In genomic region chr2:224885295-224885694, GRCh38 we compare ENCODE assay signal across 26 cellular contexts.
DNase-seq lines count a peak whose midpoint lies in the region; ATAC-seq and TF ChIP-seq lines count a peak whose summit lies in the region.
"Had no signal": no experiment of that assay in that cellular context is flagged by ENCODE, and none has a peak within 500 bp of the region (broad histone marks: within the 10 kb centered on the region; RNA-seq: fewer than 3 reads in every experiment).

No MANE protein-coding gene starts in this region.

- in situ Hi-C loops in astrocyte of the spinal cord (cut with HindIII; ENCODE audit: low sequenced_read_pairs) = no loop called here

- peaks cover 78% of the 10 kb centered on the region for H3K4me1 Mint-ChIP-seq in activated T-cell treated with anti-CD3 and anti-CD28 coated beads, Interleukin-2, amount 50 U/mL, for 72 hours (ENCODE audit: low read depth)
- H3K4me1 Mint-ChIP-seq: neural crest cell had no signal

- H3K9ac ChIP-seq in smooth muscle cell (ENCODE audit: low read depth) = no peak overlapping the region

- intact Hi-C loops in lower leg skin (cut with DNase I; ENCODE audit: low total_unique reads) = no loop called here

- DNase-seq in activated T-cell treated with anti-CD3 and anti-CD28 coated beads, Interleukin-2, amount 50 U/mL, for 72 hours = no peak
- no peak for DNase-seq in activated T-cell treated with anti-CD3 and anti-CD28 coated beads, Interleukin-2, amount 50 U/mL, for 1 hour
- DNase-seq in NB4 (ENCODE audit: low read depth) (no peak), astrocyte of the spinal cord (ENCODE audit: low read depth, low spot score) (peak; percentile 34), smooth muscle cell (lab: John Stamatoyannopoulos, UW; ENCODE audit: unreplicated experiment) (no peak), KG1 (lab: John Stamatoyannopoulos, UW) (no peak), lower leg skin (ENCODE audit: low spot score in 2 of 2) (no peak), SJCRH30 (no peak)
- DNase-seq: activated CD4-positive, alpha-beta T cell treated with anti-CD3 and anti-CD28 coated beads, Interleukin-2, amount 50 U/mL, for 48 hours; adrenal gland; caudate nucleus; CD4-positive, alpha-beta T cell; DND-41; effector memory CD4-positive, alpha-beta T cell; KBM-7; NCI-H2029 treated with DMSO at 0.1 percent for 48 hours; NCI-H446 treated with DMSO at 0.1 percent for 48 hours; small intestine; stimulated activated CD4-positive, alpha-beta T cell treated with anti-CD3 and anti-CD28 coated beads, Interleukin-4, amount 100 ng/mL, for 24 hours; substantia nigra; SW 1271; uterus had no signal

- H2AFZ ChIP-seq in smooth muscle cell (ENCODE audit: low read depth) = no peak overlapping the region

- H3K36me3 ChIP-seq in smooth muscle cell (ENCODE audit: low read depth) = no peaks in the 10 kb centered on the region
- no peaks in the 10 kb centered on the region; the same call in 1 of the 2 replicates for H3K36me3 ChIP-seq in SJCRH30
- H3K36me3 ChIP-seq: adrenal gland, esophagus muscularis mucosa, gastroesophageal sphincter, uterus had no signal

- H3K9me3 ChIP-seq in smooth muscle cell (replicated peaks; ENCODE audit: low read depth) (no peaks in the 10 kb centered on the region), SJCRH30 (replicated peaks) (no peaks in the 10 kb centered on the region)
- H3K9me3 ChIP-seq: adrenal gland, esophagus muscularis mucosa, gastroesophageal sphincter, uterus had no signal

- H3K4me2 ChIP-seq in smooth muscle cell = peak overlapping the region; percentile 76

- no peaks in the 10 kb centered on the region for H4K20me1 ChIP-seq in smooth muscle cell (ENCODE audit: low read depth)

- H3K9me3 Mint-ChIP-seq in activated T-cell treated with anti-CD3 and anti-CD28 coated beads, Interleukin-2, amount 50 U/mL, for 72 hours = no peaks in the 10 kb centered on the region
- H3K9me3 Mint-ChIP-seq: CD4-positive, alpha-beta T cell had no signal

- H3K27me3 Mint-ChIP-seq in activated T-cell treated with anti-CD3 and anti-CD28 coated beads, Interleukin-2, amount 50 U/mL, for 72 hours (ENCODE audit: low read depth) = no peaks in the 10 kb centered on the region
- H3K27me3 Mint-ChIP-seq: CD4-positive, alpha-beta T cell had no signal

- ATAC-seq in activated T-cell treated with anti-CD3 and anti-CD28 coated beads, Interleukin-2, amount 50 U/mL, for 72 hours (replicated peaks in 1 of 2) = no peak
- ATAC-seq: gastroesophageal sphincter had no signal

- H3K27me3 ChIP-seq in smooth muscle cell (ENCODE audit: low read depth) (no peaks in the 10 kb centered on the region), SJCRH30 (no peaks in the 10 kb centered on the region)
- H3K27me3 ChIP-seq: adrenal gland, esophagus muscularis mucosa, gastroesophageal sphincter, uterus had no signal

- H3K4me3 Mint-ChIP-seq in activated T-cell treated with anti-CD3 and anti-CD28 coated beads, Interleukin-2, amount 50 U/mL, for 72 hours = peak overlapping the region in 1 of 2 donors; percentile 23
- H3K4me3 Mint-ChIP-seq: CD4-positive, alpha-beta T cell; mesothelial cell of epicardium; neural crest cell had no signal

- H3K4me1 ChIP-seq in smooth muscle cell (ENCODE audit: low read depth) (peaks cover 6% of the 10 kb centered on the region), SJCRH30 (no peaks in the 10 kb centered on the region)
- H3K4me1 ChIP-seq: esophagus muscularis mucosa, gastroesophageal sphincter, uterus had no signal

- H3F3A ChIP-seq in smooth muscle cell (ENCODE audit: low read depth) = no peaks in the 10 kb centered on the region

- H3K27ac ChIP-seq in smooth muscle cell (ENCODE audit: low read depth) (peak overlapping the region; percentile 64), SJCRH30 (no peak overlapping the region)
- H3K27ac ChIP-seq: adrenal gland, esophagus muscularis mucosa, gastroesophageal sphincter, uterus had no signal

- H3K4me3 ChIP-seq in NB4 (ENCODE audit: low read depth, low read length) (peak overlapping the region; percentile 60), astrocyte of the spinal cord (ENCODE audit: low read depth, low read length) (no peak overlapping the region), smooth muscle cell (no peak overlapping the region), lower leg skin (ENCODE audit: low read depth, poor library complexity, severe bottlenecking) (no peak overlapping the region), SJCRH30 (no peak overlapping the region)
- H3K4me3 ChIP-seq: adrenal gland, esophagus muscularis mucosa, gastroesophageal sphincter, uterus had no signal

- TF ChIP-seq POLR2A in NB4 (IDR thresholded peaks at IDR 0.05; ENCODE audit: extremely low read depth, insufficient read length) (no peak), lower leg skin (IDR thresholded peaks at IDR 0.05) (no peak)

- H3K27ac Mint-ChIP-seq in activated T-cell treated with anti-CD3 and anti-CD28 coated beads, Interleukin-2, amount 50 U/mL, for 72 hours = peak overlapping the region; percentile 94
- H3K27ac Mint-ChIP-seq: mesothelial cell of epicardium had no signal

- H3K36me3 Mint-ChIP-seq in activated T-cell treated with anti-CD3 and anti-CD28 coated beads, Interleukin-2, amount 50 U/mL, for 72 hours (ENCODE audit: insufficient read depth in 2 of 2) = peaks cover 20 to 64% of the 10 kb centered on the region in 2 donors
- H3K36me3 Mint-ChIP-seq: mesothelial cell of epicardium had no signal

- TF ChIP-seq CTCF in NB4 (IDR thresholded peaks at IDR 0.05; ENCODE audit: low read depth, low read length) (no peak), astrocyte of the spinal cord (IDR thresholded peaks at IDR 0.05; ENCODE audit: low read depth, low read length) (no peak), smooth muscle cell (IDR thresholded peaks at IDR 0.05; ENCODE audit: borderline replicate concordance, insufficient read depth, poor library complexity, severe bottlenecking) (no peak), lower leg skin (IDR thresholded peaks at IDR 0.05) (no peak)

- no peaks in the 10 kb centered on the region for H3K79me2 ChIP-seq in smooth muscle cell (ENCODE audit: low read depth)
